In the genomic region with DNA sequence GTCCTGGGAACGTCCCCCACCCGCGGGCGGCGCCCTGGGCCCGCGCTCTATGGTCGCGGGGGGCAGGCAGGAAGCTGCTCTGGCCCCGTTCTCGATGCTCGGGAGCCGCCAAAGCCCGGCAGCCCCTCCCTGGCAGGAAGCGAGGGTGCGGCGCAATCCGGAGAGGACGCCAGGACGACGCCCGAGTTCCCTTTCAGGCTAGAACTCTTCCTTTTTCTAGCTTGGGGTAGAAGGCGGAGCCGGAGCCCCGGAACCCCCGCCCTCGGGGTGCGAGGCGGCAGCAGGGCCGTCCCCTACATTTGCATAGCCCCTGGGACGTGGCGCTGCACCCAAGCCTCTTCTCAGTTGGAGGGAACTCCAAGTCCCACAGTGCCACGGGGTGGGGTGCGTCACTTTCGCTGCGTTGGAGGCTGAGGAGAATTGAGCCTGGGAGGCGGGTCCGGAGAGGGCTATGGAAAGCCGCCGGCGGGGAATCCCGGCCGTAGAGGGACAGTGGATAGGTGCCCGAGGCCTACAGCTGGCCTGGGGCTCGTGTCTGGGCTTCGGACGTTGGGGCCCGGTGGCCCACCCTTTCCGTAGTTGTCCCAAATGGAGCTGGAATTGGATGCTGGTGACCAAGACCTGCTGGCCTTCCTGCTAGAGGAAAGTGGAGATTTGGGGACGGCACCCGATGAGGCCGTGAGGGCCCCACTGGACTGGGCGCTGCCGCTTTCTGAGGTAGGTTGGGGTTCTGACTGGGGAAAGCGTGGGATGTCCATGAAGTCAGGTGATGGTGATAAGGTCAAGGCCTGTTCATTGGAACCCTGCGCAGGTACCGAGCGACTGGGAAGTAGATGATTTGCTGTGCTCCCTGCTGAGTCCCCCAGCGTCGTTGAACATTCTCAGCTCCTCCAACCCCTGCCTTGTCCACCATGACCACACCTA, we compare ENCODE assay signal across 1 cellular context.
TF ChIP-seq lines count a peak whose summit lies in the region.

A gene with protein sequence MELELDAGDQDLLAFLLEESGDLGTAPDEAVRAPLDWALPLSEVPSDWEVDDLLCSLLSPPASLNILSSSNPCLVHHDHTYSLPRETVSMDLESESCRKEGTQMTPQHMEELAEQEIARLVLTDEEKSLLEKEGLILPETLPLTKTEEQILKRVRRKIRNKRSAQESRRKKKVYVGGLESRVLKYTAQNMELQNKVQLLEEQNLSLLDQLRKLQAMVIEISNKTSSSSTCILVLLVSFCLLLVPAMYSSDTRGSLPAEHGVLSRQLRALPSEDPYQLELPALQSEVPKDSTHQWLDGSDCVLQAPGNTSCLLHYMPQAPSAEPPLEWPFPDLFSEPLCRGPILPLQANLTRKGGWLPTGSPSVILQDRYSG (plus strand): TSS at position 482 of the 924 bp plus-strand sequence. CDS start 107 bp downstream, at position 589.
A gene with protein sequence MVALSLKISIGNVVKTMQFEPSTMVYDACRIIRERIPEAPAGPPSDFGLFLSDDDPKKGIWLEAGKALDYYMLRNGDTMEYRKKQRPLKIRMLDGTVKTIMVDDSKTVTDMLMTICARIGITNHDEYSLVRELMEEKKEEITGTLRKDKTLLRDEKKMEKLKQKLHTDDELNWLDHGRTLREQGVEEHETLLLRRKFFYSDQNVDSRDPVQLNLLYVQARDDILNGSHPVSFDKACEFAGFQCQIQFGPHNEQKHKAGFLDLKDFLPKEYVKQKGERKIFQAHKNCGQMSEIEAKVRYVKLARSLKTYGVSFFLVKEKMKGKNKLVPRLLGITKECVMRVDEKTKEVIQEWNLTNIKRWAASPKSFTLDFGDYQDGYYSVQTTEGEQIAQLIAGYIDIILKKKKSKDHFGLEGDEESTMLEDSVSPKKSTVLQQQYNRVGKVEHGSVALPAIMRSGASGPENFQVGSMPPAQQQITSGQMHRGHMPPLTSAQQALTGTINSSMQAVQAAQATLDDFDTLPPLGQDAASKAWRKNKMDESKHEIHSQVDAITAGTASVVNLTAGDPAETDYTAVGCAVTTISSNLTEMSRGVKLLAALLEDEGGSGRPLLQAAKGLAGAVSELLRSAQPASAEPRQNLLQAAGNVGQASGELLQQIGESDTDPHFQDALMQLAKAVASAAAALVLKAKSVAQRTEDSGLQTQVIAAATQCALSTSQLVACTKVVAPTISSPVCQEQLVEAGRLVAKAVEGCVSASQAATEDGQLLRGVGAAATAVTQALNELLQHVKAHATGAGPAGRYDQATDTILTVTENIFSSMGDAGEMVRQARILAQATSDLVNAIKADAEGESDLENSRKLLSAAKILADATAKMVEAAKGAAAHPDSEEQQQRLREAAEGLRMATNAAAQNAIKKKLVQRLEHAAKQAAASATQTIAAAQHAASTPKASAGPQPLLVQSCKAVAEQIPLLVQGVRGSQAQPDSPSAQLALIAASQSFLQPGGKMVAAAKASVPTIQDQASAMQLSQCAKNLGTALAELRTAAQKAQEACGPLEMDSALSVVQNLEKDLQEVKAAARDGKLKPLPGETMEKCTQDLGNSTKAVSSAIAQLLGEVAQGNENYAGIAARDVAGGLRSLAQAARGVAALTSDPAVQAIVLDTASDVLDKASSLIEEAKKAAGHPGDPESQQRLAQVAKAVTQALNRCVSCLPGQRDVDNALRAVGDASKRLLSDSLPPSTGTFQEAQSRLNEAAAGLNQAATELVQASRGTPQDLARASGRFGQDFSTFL (N-terminal part only) (minus strand): TSS at position 11 of the 924 bp plus-strand sequence. CDS start 6,501 bp downstream, outside the sequence.

TF ChIP-seq in HepG2, 621 proteins besides CTCF, POLR2A, EP300 and RAD21 (continued from another document and continues in another):
- TF ChIP-seq, protein P1, sequence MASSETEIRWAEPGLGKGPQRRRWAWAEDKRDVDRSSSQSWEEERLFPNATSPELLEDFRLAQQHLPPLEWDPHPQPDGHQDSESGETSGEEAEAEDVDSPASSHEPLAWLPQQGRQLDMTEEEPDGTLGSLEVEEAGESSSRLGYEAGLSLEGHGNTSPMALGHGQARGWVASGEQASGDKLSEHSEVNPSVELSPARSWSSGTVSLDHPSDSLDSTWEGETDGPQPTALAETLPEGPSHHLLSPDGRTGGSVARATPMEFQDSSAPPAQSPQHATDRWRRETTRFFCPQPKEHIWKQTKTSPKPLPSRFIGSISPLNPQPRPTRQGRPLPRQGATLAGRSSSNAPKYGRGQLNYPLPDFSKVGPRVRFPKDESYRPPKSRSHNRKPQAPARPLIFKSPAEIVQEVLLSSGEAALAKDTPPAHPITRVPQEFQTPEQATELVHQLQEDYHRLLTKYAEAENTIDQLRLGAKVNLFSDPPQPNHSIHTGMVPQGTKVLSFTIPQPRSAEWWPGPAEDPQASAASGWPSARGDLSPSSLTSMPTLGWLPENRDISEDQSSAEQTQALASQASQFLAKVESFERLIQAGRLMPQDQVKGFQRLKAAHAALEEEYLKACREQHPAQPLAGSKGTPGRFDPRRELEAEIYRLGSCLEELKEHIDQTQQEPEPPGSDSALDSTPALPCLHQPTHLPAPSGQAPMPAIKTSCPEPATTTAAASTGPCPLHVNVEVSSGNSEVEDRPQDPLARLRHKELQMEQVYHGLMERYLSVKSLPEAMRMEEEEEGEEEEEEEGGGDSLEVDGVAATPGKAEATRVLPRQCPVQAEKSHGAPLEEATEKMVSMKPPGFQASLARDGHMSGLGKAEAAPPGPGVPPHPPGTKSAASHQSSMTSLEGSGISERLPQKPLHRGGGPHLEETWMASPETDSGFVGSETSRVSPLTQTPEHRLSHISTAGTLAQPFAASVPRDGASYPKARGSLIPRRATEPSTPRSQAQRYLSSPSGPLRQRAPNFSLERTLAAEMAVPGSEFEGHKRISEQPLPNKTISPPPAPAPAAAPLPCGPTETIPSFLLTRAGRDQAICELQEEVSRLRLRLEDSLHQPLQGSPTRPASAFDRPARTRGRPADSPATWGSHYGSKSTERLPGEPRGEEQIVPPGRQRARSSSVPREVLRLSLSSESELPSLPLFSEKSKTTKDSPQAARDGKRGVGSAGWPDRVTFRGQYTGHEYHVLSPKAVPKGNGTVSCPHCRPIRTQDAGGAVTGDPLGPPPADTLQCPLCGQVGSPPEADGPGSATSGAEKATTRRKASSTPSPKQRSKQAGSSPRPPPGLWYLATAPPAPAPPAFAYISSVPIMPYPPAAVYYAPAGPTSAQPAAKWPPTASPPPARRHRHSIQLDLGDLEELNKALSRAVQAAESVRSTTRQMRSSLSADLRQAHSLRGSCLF (CRISPR knock-in tag; IDR thresholded peaks at IDR 0.05; ENCODE audit: borderline replicate concordance), result no peak
- TF ChIP-seq NFIB (CRISPR knock-in tag; IDR thresholded peaks at IDR 0.05; ENCODE audit: borderline replicate concordance) (no peak), SALL2 (CRISPR knock-in tag; IDR thresholded peaks at IDR 0.05) (peak; percentile 97), ZNF605 (CRISPR knock-in tag; IDR thresholded peaks at IDR 0.05) (peak; percentile 58; the same call in 1 of the 2 replicates), RBAK (CRISPR knock-in tag; IDR thresholded peaks at IDR 0.05) (no peak), MTF1 (CRISPR knock-in tag; IDR thresholded peaks at IDR 0.05) (no peak), ZNF629 (CRISPR knock-in tag; conservative IDR thresholded peaks at IDR 0.05) (0 out of 2 replicates have a peak, but pooled peaks have one; percentile 29), ZC3H13 (CRISPR knock-in tag; IDR thresholded peaks at IDR 0.05) (peak; percentile 76; the same call in 1 of the 2 replicates)
- TF ChIP-seq, protein P2, sequence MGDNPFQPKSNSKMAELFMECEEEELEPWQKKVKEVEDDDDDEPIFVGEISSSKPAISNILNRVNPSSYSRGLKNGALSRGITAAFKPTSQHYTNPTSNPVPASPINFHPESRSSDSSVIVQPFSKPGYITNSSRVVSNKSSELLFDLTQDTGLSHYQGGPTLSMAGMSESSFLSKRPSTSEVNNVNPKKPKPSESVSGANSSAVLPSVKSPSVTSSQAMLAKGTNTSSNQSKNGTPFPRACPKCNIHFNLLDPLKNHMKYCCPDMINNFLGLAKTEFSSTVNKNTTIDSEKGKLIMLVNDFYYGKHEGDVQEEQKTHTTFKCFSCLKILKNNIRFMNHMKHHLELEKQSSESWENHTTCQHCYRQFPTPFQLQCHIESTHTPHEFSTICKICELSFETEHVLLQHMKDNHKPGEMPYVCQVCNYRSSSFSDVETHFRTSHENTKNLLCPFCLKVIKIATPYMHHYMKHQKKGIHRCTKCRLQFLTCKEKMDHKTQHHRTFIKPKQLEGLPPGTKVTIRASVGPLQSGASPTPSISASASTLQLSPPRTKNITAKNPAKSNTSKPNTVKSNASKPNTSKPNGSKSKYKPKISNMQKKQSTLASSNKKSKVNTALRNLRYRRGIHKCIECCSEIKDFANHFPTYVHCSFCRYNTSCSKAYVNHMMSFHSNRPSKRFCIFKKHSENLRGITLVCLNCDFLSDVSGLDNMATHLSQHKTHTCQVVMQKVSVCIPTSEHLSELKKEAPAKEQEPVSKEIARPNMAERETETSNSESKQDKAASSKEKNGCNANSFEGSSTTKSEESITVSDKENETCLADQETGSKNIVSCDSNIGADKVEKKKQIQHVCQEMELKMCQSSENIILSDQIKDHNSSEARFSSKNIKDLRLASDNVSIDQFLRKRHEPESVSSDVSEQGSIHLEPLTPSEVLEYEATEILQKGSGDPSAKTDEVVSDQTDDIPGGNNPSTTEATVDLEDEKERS (CRISPR knock-in tag; IDR thresholded peaks at IDR 0.05), result 0 out of 2 replicates have a peak, but pooled peaks have one; percentile 17
- TF ChIP-seq, protein P3, sequence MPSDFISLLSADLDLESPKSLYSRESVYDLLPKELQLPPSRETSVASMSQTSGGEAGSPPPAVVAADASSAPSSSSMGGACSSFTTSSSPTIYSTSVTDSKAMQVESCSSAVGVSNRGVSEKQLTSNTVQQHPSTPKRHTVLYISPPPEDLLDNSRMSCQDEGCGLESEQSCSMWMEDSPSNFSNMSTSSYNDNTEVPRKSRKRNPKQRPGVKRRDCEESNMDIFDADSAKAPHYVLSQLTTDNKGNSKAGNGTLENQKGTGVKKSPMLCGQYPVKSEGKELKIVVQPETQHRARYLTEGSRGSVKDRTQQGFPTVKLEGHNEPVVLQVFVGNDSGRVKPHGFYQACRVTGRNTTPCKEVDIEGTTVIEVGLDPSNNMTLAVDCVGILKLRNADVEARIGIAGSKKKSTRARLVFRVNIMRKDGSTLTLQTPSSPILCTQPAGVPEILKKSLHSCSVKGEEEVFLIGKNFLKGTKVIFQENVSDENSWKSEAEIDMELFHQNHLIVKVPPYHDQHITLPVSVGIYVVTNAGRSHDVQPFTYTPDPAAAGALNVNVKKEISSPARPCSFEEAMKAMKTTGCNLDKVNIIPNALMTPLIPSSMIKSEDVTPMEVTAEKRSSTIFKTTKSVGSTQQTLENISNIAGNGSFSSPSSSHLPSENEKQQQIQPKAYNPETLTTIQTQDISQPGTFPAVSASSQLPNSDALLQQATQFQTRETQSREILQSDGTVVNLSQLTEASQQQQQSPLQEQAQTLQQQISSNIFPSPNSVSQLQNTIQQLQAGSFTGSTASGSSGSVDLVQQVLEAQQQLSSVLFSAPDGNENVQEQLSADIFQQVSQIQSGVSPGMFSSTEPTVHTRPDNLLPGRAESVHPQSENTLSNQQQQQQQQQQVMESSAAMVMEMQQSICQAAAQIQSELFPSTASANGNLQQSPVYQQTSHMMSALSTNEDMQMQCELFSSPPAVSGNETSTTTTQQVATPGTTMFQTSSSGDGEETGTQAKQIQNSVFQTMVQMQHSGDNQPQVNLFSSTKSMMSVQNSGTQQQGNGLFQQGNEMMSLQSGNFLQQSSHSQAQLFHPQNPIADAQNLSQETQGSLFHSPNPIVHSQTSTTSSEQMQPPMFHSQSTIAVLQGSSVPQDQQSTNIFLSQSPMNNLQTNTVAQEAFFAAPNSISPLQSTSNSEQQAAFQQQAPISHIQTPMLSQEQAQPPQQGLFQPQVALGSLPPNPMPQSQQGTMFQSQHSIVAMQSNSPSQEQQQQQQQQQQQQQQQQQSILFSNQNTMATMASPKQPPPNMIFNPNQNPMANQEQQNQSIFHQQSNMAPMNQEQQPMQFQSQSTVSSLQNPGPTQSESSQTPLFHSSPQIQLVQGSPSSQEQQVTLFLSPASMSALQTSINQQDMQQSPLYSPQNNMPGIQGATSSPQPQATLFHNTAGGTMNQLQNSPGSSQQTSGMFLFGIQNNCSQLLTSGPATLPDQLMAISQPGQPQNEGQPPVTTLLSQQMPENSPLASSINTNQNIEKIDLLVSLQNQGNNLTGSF (CRISPR knock-in tag; IDR thresholded peaks at IDR 0.05), result peak; percentile 41; the same call in 1 of the 2 replicates
- TF ChIP-seq, protein P4, sequence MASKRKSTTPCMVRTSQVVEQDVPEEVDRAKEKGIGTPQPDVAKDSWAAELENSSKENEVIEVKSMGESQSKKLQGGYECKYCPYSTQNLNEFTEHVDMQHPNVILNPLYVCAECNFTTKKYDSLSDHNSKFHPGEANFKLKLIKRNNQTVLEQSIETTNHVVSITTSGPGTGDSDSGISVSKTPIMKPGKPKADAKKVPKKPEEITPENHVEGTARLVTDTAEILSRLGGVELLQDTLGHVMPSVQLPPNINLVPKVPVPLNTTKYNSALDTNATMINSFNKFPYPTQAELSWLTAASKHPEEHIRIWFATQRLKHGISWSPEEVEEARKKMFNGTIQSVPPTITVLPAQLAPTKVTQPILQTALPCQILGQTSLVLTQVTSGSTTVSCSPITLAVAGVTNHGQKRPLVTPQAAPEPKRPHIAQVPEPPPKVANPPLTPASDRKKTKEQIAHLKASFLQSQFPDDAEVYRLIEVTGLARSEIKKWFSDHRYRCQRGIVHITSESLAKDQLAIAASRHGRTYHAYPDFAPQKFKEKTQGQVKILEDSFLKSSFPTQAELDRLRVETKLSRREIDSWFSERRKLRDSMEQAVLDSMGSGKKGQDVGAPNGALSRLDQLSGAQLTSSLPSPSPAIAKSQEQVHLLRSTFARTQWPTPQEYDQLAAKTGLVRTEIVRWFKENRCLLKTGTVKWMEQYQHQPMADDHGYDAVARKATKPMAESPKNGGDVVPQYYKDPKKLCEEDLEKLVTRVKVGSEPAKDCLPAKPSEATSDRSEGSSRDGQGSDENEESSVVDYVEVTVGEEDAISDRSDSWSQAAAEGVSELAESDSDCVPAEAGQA (IDR thresholded peaks at IDR 0.05; ENCODE audit: low read depth), result peak; percentile 80
- TF ChIP-seq, protein P4 (CRISPR knock-in tag; IDR thresholded peaks at IDR 0.05; ENCODE audit: borderline replicate concordance), result no peak
